Comparison of ENCODE assay signal across 15 cellular contexts in the genomic region with DNA sequence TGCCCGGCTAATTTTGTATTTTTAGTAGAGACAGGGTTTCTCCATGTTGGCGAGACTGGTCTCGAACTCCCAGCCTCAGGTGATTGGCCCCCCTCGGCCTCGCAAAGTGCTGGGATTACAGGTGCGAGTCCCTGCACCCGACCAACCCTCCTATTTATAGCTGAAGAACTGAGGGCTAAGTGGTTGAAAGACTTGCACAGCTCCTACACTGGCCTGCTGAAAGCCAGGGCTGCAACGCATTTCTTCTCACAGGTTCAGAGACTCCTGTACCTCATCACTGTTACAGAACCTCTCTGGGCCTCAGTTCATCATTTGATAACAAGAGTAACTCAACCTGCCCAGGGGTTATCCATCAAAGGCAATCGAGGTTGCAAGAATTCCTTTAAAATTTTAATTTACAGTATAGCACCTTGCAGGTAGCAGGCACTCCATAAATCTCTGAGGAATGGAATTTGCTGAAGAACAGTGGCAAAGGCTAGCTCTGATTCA.
DNase-seq lines count a peak whose midpoint lies in the region; ATAC-seq and TF ChIP-seq lines count a peak whose summit lies in the region.
"Had no signal": no experiment of that assay in that cellular context is flagged by ENCODE, and none has a peak within 500 bp of the region (broad histone marks: within the 10 kb centered on the region; RNA-seq: fewer than 3 reads in every experiment).

No MANE protein-coding gene starts in this region.

- in situ Hi-C loops in mammary epithelial cell (cut with MboI; ENCODE audit: low sequenced_read_pairs in 2 of 2) = no loop called here
- in situ Hi-C loops in gastrocnemius medialis (cut with MboI; ENCODE audit: low sequenced_read_pairs in 4 of 4) = no loop called here

- CTCF ChIA-PET in mammary epithelial cell (lab: Charles Lee; ENCODE audit: low non-redundant PET) = no interaction called here

- H3K4me3 ChIP-seq in mammary epithelial cell (replicated peaks in 1 of 3; ENCODE audit: insufficient read depth in 1 of 3, low read depth in 2 of 3, low read length in 3 of 3) = no peak overlapping the region
- no peak overlapping the region for H3K4me3 ChIP-seq in liver (ENCODE audit: low read depth in 1 of 3, low read length in 3 of 3)
- H3K4me3 ChIP-seq in gastrocnemius medialis = no peak overlapping the region
- H3K4me3 ChIP-seq in MM.1S (ENCODE audit: low read length) = no peak overlapping the region
- H3K4me3 ChIP-seq: body of pancreas, suprapubic skin had no signal

- no peak overlapping the region for H3T11ph ChIP-seq in H9 (ENCODE audit: low read length)

- no peaks in the 10 kb centered on the region for H3K36me3 Mint-ChIP-seq in H9 (ENCODE audit: insufficient read depth in 1 of 3, low read depth in 3 of 3)
- H3K36me3 Mint-ChIP-seq: WTC11 had no signal

- H3K18ac ChIP-seq in H9 (ENCODE audit: insufficient read length, low read depth, low read length) = no peak overlapping the region

- no peak overlapping the region for H3K27ac Mint-ChIP-seq in H9
- H3K27ac Mint-ChIP-seq: WTC11 had no signal

- no peaks in the 10 kb centered on the region for H3K27me3 Mint-ChIP-seq in H9 (ENCODE audit: low read depth)

- no peaks in the 10 kb centered on the region for H3K23me2 ChIP-seq in H9 (ENCODE audit: insufficient read length, low read depth, low read length, poor library complexity, severe bottlenecking)

- H3K4me1 Mint-ChIP-seq in H9 = peaks cover 12% of the 10 kb centered on the region in 2 experiments

- H2BK120ac ChIP-seq in H9 (ENCODE audit: low read depth, low read length, poor library complexity, severe bottlenecking) = no peak overlapping the region

- no peak overlapping the region for H3K23ac ChIP-seq in H9 (ENCODE audit: insufficient read length, low read depth, low read length)

- no peaks in the 10 kb centered on the region for H3K79me2 ChIP-seq in mammary epithelial cell (ENCODE audit: insufficient read depth, low read length)
- no peaks in the 10 kb centered on the region for H3K79me2 ChIP-seq in MM.1S (ENCODE audit: low read length)
- no peaks in the 10 kb centered on the region for H3K79me2 ChIP-seq in H9 (ENCODE audit: insufficient read depth, low read length)

- intact Hi-C loops in mammary epithelial cell (cut with micrococcal nuclease) = no loop called here
- intact Hi-C loops in gastrocnemius medialis (cut with DNase I; ENCODE audit: low total_unique reads) = no loop called here

- H3K27me3 ChIP-seq in mammary epithelial cell (ENCODE audit: insufficient read depth, low read length) = no peaks in the 10 kb centered on the region
- no peaks in the 10 kb centered on the region for H3K27me3 ChIP-seq in liver (ENCODE audit: control insufficient read depth in 4 of 4, insufficient read depth in 4 of 4, low read length in 3 of 4)
- no peaks in the 10 kb centered on the region for H3K27me3 ChIP-seq in gastrocnemius medialis
- H3K27me3 ChIP-seq in MM.1S (replicated peaks; ENCODE audit: insufficient read depth, low read length) = no peaks in the 10 kb centered on the region
- H3K27me3 ChIP-seq in H9 (ENCODE audit: insufficient read depth, low read length) = no peaks in the 10 kb centered on the region
- H3K27me3 ChIP-seq: body of pancreas, suprapubic skin had no signal

- no peak overlapping the region for H4K91ac ChIP-seq in H9 (ENCODE audit: insufficient read length, low read depth, low read length)

- no peaks in the 10 kb centered on the region for H3K36me3 ChIP-seq in mammary epithelial cell (ENCODE audit: insufficient read depth, low read length)
- no peaks in the 10 kb centered on the region for H3K36me3 ChIP-seq in liver (ENCODE audit: control insufficient read depth in 4 of 4, insufficient read depth in 3 of 4, low read depth in 1 of 4, low read length in 3 of 4)
- H3K36me3 ChIP-seq in gastrocnemius medialis = no peaks in the 10 kb centered on the region
- H3K36me3 ChIP-seq in MM.1S (replicated peaks; ENCODE audit: insufficient read depth, low read length) = no peaks in the 10 kb centered on the region
- H3K36me3 ChIP-seq: suprapubic skin had no signal

- no peak for ATAC-seq in gastrocnemius medialis
- ATAC-seq in HG03565 (IDR thresholded peaks at IDR 0.05; ENCODE audit: unreplicated experiment) = no peak
- ATAC-seq: WTC11 had no signal

- no peak overlapping the region for H2BK12ac ChIP-seq in H9 (ENCODE audit: insufficient read length, low read depth, low read length)

- TF ChIP-seq POLR2A in gastrocnemius medialis (IDR thresholded peaks at IDR 0.05) = no peak

- no TSS peak for BruUV-seq in mammary epithelial cell (replicated peaks; lab: Mats Ljungman, UMichigan)

- no peaks in the 10 kb centered on the region for H3K9me2 ChIP-seq in MM.1S (replicated peaks; ENCODE audit: insufficient read depth, low read length)

- H3K56ac ChIP-seq in H9 (ENCODE audit: insufficient read length, low read depth, low read length) = no peak overlapping the region

- H4K5ac ChIP-seq in H9 (ENCODE audit: insufficient read length, low read depth, low read length) = no peak overlapping the region

- TF ChIP-seq CTCF in mammary epithelial cell (conservative IDR thresholded peaks at IDR 0.05 in 1 of 2, IDR thresholded peaks at IDR 0.05 in 1 of 2; ENCODE audit: extremely low read depth in 1 of 2, insufficient read depth in 1 of 2, low read depth in 1 of 2, low read length in 2 of 2) = no peak
- TF ChIP-seq CTCF in liver (IDR thresholded peaks at IDR 0.05; ENCODE audit: low read depth, low read length, missing input control) = no peak
- no peak for TF ChIP-seq CTCF in gastrocnemius medialis (IDR thresholded peaks at IDR 0.05 in 4 of 5, conservative IDR thresholded peaks at IDR 0.05 in 1 of 5)
- TF ChIP-seq CTCF in MM.1S (IDR thresholded peaks at IDR 0.05; ENCODE audit: low read length) = no peak
- TF ChIP-seq CTCF in H9 (conservative IDR thresholded peaks at IDR 0.05) = no peak

- no peaks in the 10 kb centered on the region for H3F3A ChIP-seq in MM.1S (ENCODE audit: insufficient read depth, low read length)

- H2AFZ ChIP-seq in mammary epithelial cell (ENCODE audit: low read depth, low read length) (peak overlapping the region; percentile 69), MM.1S (ENCODE audit: low read length) (no peak overlapping the region), H9 (ENCODE audit: low read length) (no peak overlapping the region)

- WGBS in mammary epithelial cell (ENCODE audit: low coverage, missing lambda C conversion rate) = 32% methylated on average over 9 of the region's 9 CpGs
- 84% methylated on average over 9 of the region's 9 CpGs for WGBS in liver
- WGBS in H9 (ENCODE audit: extremely low coverage, insufficient read length, low lambda C conversion rate) = no CpG with 5 or more reads among the region's 9 CpGs

- H2AK5ac ChIP-seq in H9 (ENCODE audit: insufficient read length, low read length) = no peak overlapping the region

- H3K4me2 ChIP-seq in mammary epithelial cell (ENCODE audit: insufficient read depth, low read depth, low read length) (peak overlapping the region; percentile 47), MM.1S (ENCODE audit: low read depth, low read length) (no peak overlapping the region), H9 (ENCODE audit: insufficient read depth, insufficient read length, low read length) (no peak overlapping the region)

- no peaks in the 10 kb centered on the region for H3K9me3 ChIP-seq in mammary epithelial cell (replicated peaks; ENCODE audit: insufficient read depth, low read length)
- no peaks in the 10 kb centered on the region for H3K9me3 ChIP-seq in liver (ENCODE audit: control insufficient read depth in 4 of 4, low read length in 3 of 4)
- H3K9me3 ChIP-seq in gastrocnemius medialis = no peaks in the 10 kb centered on the region
- H3K9me3 ChIP-seq in MM.1S (replicated peaks; ENCODE audit: insufficient read depth, low read length) = no peaks in the 10 kb centered on the region
- H3K9me3 ChIP-seq in H9 (ENCODE audit: control insufficient read depth, low read depth, low read length) = no peaks in the 10 kb centered on the region
- H3K9me3 ChIP-seq: body of pancreas, suprapubic skin had no signal

- H2BK15ac ChIP-seq in H9 (ENCODE audit: low read depth, low read length) = no peak overlapping the region

- H2BK5ac ChIP-seq in H9 (ENCODE audit: insufficient read length, low read length) = no peak overlapping the region

- no peak overlapping the region for H4K8ac ChIP-seq in H9 (replicated peaks; ENCODE audit: insufficient read length, low read depth, low read length)

- no peak overlapping the region for H3K4ac ChIP-seq in H9 (ENCODE audit: low read depth, low read length)

- H3K9me3 Mint-ChIP-seq in H9 = no peaks in the 10 kb centered on the region

- dilution Hi-C loops in mammary epithelial cell (cut with HindIII; ENCODE audit: low sequenced_read_pairs) = no loop called here

- TF ChIP-seq RAD21 in liver (IDR thresholded peaks at IDR 0.05) = no peak

- peak; percentile 55 for DNase-seq in DMS114 treated with DMSO at 0.1 percent for 48 hours (lab: John Stamatoyannopoulos, UW; ENCODE audit: unreplicated experiment)
- DNase-seq in mammary epithelial cell = no peak
- DNase-seq in gastrocnemius medialis = no peak
- no peak for DNase-seq in central memory CD4-positive, alpha-beta T cell
- no peak for DNase-seq in MM.1S
- DNase-seq in H9 = no peak
- DNase-seq: activated naive CD4-positive, alpha-beta T cell; effector CD4-positive, alpha-beta T cell; NCI-H1694 treated with DMSO at 0.1 percent for 48 hours; stimulated activated CD4-positive, alpha-beta T cell treated with anti-CD3 and anti-CD28 coated beads, Interleukin-15, amount 100 ng/mL, for 24 hours had no signal

- no peak overlapping the region for H3K14ac ChIP-seq in H9 (ENCODE audit: insufficient read depth, low read length)

- H3K4me1 ChIP-seq in mammary epithelial cell (ENCODE audit: insufficient read depth, low read length) (peaks cover 29% of the 10 kb centered on the region), liver (ENCODE audit: control insufficient read depth in 4 of 4, insufficient read depth in 4 of 4, low read length in 3 of 4) (peaks cover 11 to 37% (median 30%) of the 10 kb centered on the region in 4 donors), gastrocnemius medialis (peaks cover 18 to 30% of the 10 kb centered on the region in 2 donors), MM.1S (ENCODE audit: low read length) (no peaks in the 10 kb centered on the region), H9 (ENCODE audit: insufficient read depth, low read length) (no peaks in the 10 kb centered on the region)

- H3K79me1 ChIP-seq in H9 (ENCODE audit: insufficient read depth, low read depth, low read length, poor library complexity, severe bottlenecking) = no peaks in the 10 kb centered on the region

- no peak overlapping the region for H3K4me3 Mint-ChIP-seq in H9
- H3K4me3 Mint-ChIP-seq: WTC11 had no signal

- H3K9ac ChIP-seq in mammary epithelial cell (ENCODE audit: insufficient read depth, low read length) = no peak overlapping the region
- peak overlapping the region; percentile 21 to 41 for H3K9ac ChIP-seq in liver (ENCODE audit: low read depth in 1 of 2, low read length in 2 of 2)
- H3K9ac ChIP-seq in MM.1S (ENCODE audit: low read length) = no peak overlapping the region
- no peak overlapping the region for H3K9ac ChIP-seq in H9 (ENCODE audit: extremely low read depth, insufficient read length, low read length)

- no peaks in the 10 kb centered on the region for H4K20me1 ChIP-seq in mammary epithelial cell (ENCODE audit: insufficient read depth, low read length)
- H4K20me1 ChIP-seq in MM.1S (ENCODE audit: insufficient read depth, low read length) = no peaks in the 10 kb centered on the region
- no peaks in the 10 kb centered on the region for H4K20me1 ChIP-seq in H9 (ENCODE audit: control insufficient read depth, insufficient read depth, insufficient read length)

- H2BK20ac ChIP-seq in H9 (ENCODE audit: low read depth, low read length, poor library complexity, severe bottlenecking) = no peak overlapping the region

- H3K27ac ChIP-seq in mammary epithelial cell (ENCODE audit: insufficient read depth, low read depth, low read length) (no peak overlapping the region), liver (ENCODE audit: low read depth in 1 of 2, low read length in 2 of 2) (peak overlapping the region; percentile 94), gastrocnemius medialis (peak overlapping the region in 3 of 4 donors; percentile 46 to 68 (median 66)), MM.1S (ENCODE audit: low read length) (no peak overlapping the region), H9 (ENCODE audit: insufficient read length, low read depth, low read length) (no peak overlapping the region)

Comparison
In these comparisons a context has a peak if more than half of its experiments do, and no peak if none do; other contexts are left out.
1. H3K27ac ChIP-seq: peak in liver (2 of 2) and gastrocnemius medialis (3 of 4); none in mammary epithelial cell (single experiment), MM.1S (single experiment) and H9 (single experiment).
2. H3K9ac ChIP-seq: peak in liver (2 of 2); none in mammary epithelial cell (single experiment), MM.1S (single experiment) and H9 (single experiment).